In the genomic region with DNA sequence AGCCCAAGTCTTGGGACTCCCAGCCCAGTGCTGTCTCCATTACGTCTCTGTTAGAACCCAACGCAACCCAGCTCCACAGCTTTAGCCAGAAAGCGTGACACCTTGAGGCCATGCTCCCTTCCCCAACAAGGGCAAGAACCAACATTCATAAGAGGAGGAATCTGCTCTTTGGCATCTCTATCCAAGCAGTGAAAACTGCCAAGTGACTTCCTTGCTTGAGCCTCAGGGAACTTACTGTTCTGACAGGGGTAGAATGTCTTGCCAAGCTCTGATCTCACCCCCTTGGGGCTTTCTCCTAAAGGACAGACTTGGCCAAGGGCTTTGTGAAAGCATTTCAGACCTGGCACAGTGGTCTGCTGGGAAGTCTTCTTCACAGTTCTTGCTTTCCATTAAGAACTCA, we compare ENCODE assay signal across 22 cellular contexts. TPM values are rescaled to one million over a fixed set of nuclear protein-coding genes. Genes with fewer than 3 reads are reported as not detected.
"Had no signal": no experiment of that assay in that cellular context is flagged by ENCODE, and none has a peak within 500 bp of the region (broad histone marks: within the 10 kb centered on the region; RNA-seq: fewer than 3 reads in every experiment).

No MANE protein-coding gene starts in this region.

- H3K27ac ChIP-seq: Peyer's patch, VCaP had no signal

- DNase-seq: activated CD4-positive, alpha-beta memory T cell treated with anti-CD3 and anti-CD28 coated beads, Interleukin-2, amount 10 ng/mL, durations not matched to agents 7 days and 5 days; activated CD4-positive, alpha-beta T cell treated with anti-CD3 and anti-CD28 coated beads, Interleukin-2, amount 50 U/mL, for 1 hour; activated CD4-positive, CD25-positive, alpha-beta regulatory T cell; activated CD8-positive, alpha-beta memory T cell treated with anti-CD3 and anti-CD28 coated beads, Interleukin-2, amount 50 U/mL, for 4 hours; activated naive CD4-positive, alpha-beta T cell; activated naive CD8-positive, alpha-beta T cell treated with anti-CD3 and anti-CD28 coated beads, Interleukin-2, amount 50 U/mL, for 24 hours; activated T-cell treated with anti-CD3 and anti-CD28 coated beads, Interleukin-2, amount 50 U/mL, for 72 hours; amniotic stem cell; MM.1S; NCI-H1105; NCI-H1436; NCI-H187; NCI-H2081; NCI-H510A treated with DMSO at 0.1 percent for 48 hours; NCI-H69; Peyer's patch; SIG-M5; T-helper 1 cell had no signal

- H3K36me3 ChIP-seq: Peyer's patch had no signal

- H3K4me3 ChIP-seq: Peyer's patch had no signal

- ATAC-seq: activated naive CD8-positive, alpha-beta T cell treated with anti-CD3 and anti-CD28 coated beads, Interleukin-2, amount 50 U/mL, for 24 hours; activated T-cell treated with anti-CD3 and anti-CD28 coated beads, Interleukin-2, amount 50 U/mL, for 72 hours; HepG2 had no signal

- H3K4me1 ChIP-seq: Peyer's patch had no signal

- H3K27me3 ChIP-seq: Peyer's patch had no signal

- H3K9me3 ChIP-seq: Peyer's patch had no signal

RNA-seq across cellular contexts. Expression of gene SYT6, which starts 56.6 kb away (rescaled TPM):
- total RNA-seq: activated CD4-positive, alpha-beta memory T cell treated with anti-CD3 and anti-CD28 coated beads, Interleukin-2, amount 10 ng/mL, durations not matched to agents 7 days and 5 days; activated T-cell treated with anti-CD3 and anti-CD28 coated beads, Interleukin-2, amount 50 U/mL, for 72 hours; activated T-helper 2 cell treated with anti-CD3 and anti-CD28 coated beads, Interferon-gamma antibody, Interleukin-2, Interleukin-4, amounts not matched to agents 10 μg/mL and 5 μg/mL and 100 μg/mL, durations not matched to agents 14 hours and 24 hours and 36 hours; HepG2; Peyer's patch; T-helper 2 cell treated with Interferon-gamma antibody and Interleukin-4, amounts not matched to agents 100 ng/mL and 5 ng/mL, for 36 hours had no signal
